19 cellular contexts compared by ENCODE assay signal in genomic region chr20:3993109-3993508, GRCh38. TPM values are rescaled to one million over a fixed set of nuclear protein-coding genes. Genes with fewer than 3 reads are reported as not detected.
DNase-seq lines count a peak whose midpoint lies in the region; ATAC-seq, FAIRE-seq and TF ChIP-seq lines count a peak whose summit lies in the region.
"Had no signal": no experiment of that assay in that cellular context is flagged by ENCODE, and none has a peak within 500 bp of the region (broad histone marks: within the 10 kb centered on the region; RNA-seq: fewer than 3 reads in every experiment).

No MANE protein-coding gene starts in this region.

- H3K9me3 Mint-ChIP-seq in activated CD8-positive, alpha-beta T cell treated with anti-CD3 and anti-CD28 coated beads, Interleukin-2, amount 10 ng/mL, durations not matched to agents 7 days and 5 days (ENCODE audit: insufficient read depth): no peaks in the 10 kb centered on the region
- H3K9me3 Mint-ChIP-seq in mesothelial cell of epicardium: peaks cover 4% of the 10 kb centered on the region

- POLR2A ChIA-PET in activated CD8-positive, alpha-beta T cell treated with anti-CD3 and anti-CD28 coated beads, Interleukin-2, amount 10 ng/mL, durations not matched to agents 7 days and 5 days (lab: Charles Lee): no interaction called here

- no peak overlapping the region for H3K4me3 Mint-ChIP-seq in activated CD8-positive, alpha-beta T cell treated with anti-CD3 and anti-CD28 coated beads, Interleukin-2, amount 10 ng/mL, durations not matched to agents 7 days and 5 days
- no peak overlapping the region for H3K4me3 Mint-ChIP-seq in mesothelial cell of epicardium

- H3K4me1 Mint-ChIP-seq in activated CD8-positive, alpha-beta T cell treated with anti-CD3 and anti-CD28 coated beads, Interleukin-2, amount 10 ng/mL, durations not matched to agents 7 days and 5 days (ENCODE audit: low read depth): peaks cover 58% of the 10 kb centered on the region
- peaks cover 12% of the 10 kb centered on the region for H3K4me1 Mint-ChIP-seq in mesothelial cell of epicardium

- H3K9ac ChIP-seq in BLaER1: no peak overlapping the region

- no peak overlapping the region for H3K27ac ChIP-seq in BLaER1
- H3K27ac ChIP-seq: esophagus muscularis mucosa, sigmoid colon, transverse colon had no signal

- CTCF ChIA-PET in activated CD8-positive, alpha-beta T cell treated with anti-CD3 and anti-CD28 coated beads, Interleukin-2, amount 10 ng/mL, durations not matched to agents 7 days and 5 days (lab: Charles Lee): interaction anchor here (1.0 to 2.2 kb wide), 6 partner anchors 14 to 92 kb away, joined by 3 to 10 read pairs (median 5); no protein-coding TSS in a partner anchor

- no peaks in the 10 kb centered on the region for H3K27me3 Mint-ChIP-seq in activated CD8-positive, alpha-beta T cell treated with anti-CD3 and anti-CD28 coated beads, Interleukin-2, amount 10 ng/mL, durations not matched to agents 7 days and 5 days (ENCODE audit: low read depth)
- no peaks in the 10 kb centered on the region for H3K27me3 Mint-ChIP-seq in mesothelial cell of epicardium (ENCODE audit: low read depth)

- H3K36me3 Mint-ChIP-seq in activated CD8-positive, alpha-beta T cell treated with anti-CD3 and anti-CD28 coated beads, Interleukin-2, amount 10 ng/mL, durations not matched to agents 7 days and 5 days (ENCODE audit: low read depth): peaks cover 10% of the 10 kb centered on the region
- H3K36me3 Mint-ChIP-seq in mesothelial cell of epicardium: peaks cover 7% of the 10 kb centered on the region

- DNase-seq in GM18507 (ENCODE audit: extremely low spot score, insufficient read length, low read depth): no peak
- no peak for DNase-seq in activated CD8-positive, alpha-beta T cell treated with anti-CD3 and anti-CD28 coated beads, Interleukin-2, amount 10 ng/mL, durations not matched to agents 7 days and 5 days
- DNase-seq in BE2C: no peak
- no peak for DNase-seq in mesothelial cell of epicardium (ENCODE audit: low spot score in 2 of 2, unreplicated experiment in 2 of 2)
- no peak for DNase-seq in DMS153 treated with DMSO at 0.1 percent for 48 hours (lab: John Stamatoyannopoulos, UW; ENCODE audit: unreplicated experiment)
- no peak for DNase-seq in mesenteric fat pad (ENCODE audit: low spot score)
- DNase-seq: activated effector memory CD4-positive, alpha-beta T cell treated with Interleukin-2 at 50 U/mL for 16 hours; dermis blood vessel endothelial cell; head of caudate nucleus; islet precursor cell; MG63; NCI-H2081; occipital lobe; sigmoid colon; stimulated activated CD4-positive, alpha-beta T cell treated with anti-CD3 and anti-CD28 coated beads, Interleukin-4, amount 100 ng/mL, for 24 hours; transverse colon had no signal

- FAIRE-seq in GM18507 (lab: Jason Lieb, UNC): peak; percentile 72

- peaks cover 68% of the 10 kb centered on the region for H3K4me1 ChIP-seq in BLaER1
- H3K4me1 ChIP-seq in BE2C: no peaks in the 10 kb centered on the region

- H3K27ac Mint-ChIP-seq in activated CD8-positive, alpha-beta T cell treated with anti-CD3 and anti-CD28 coated beads, Interleukin-2, amount 10 ng/mL, durations not matched to agents 7 days and 5 days: peak overlapping the region; percentile 11
- H3K27ac Mint-ChIP-seq in mesothelial cell of epicardium: no peak overlapping the region

- H3K36me3 ChIP-seq in BLaER1: peaks cover 14% of the 10 kb centered on the region
- no peaks in the 10 kb centered on the region for H3K36me3 ChIP-seq in BE2C
- H3K36me3 ChIP-seq: esophagus muscularis mucosa, MG63, sigmoid colon, transverse colon had no signal

- TF ChIP-seq CTCF in BE2C (IDR thresholded peaks at IDR 0.05; ENCODE audit: low read depth, low read length) (no peak), mesothelial cell of epicardium (IDR thresholded peaks at IDR 0.05; ENCODE audit: unreplicated experiment) (no peak)

- H3K9me3 ChIP-seq in BLaER1 (no peaks in the 10 kb centered on the region), BE2C (no peaks in the 10 kb centered on the region)
- H3K9me3 ChIP-seq: esophagus muscularis mucosa, MG63, sigmoid colon, transverse colon had no signal

- no peak overlapping the region for H3K4me3 ChIP-seq in BLaER1
- no peak overlapping the region for H3K4me3 ChIP-seq in BE2C (ENCODE audit: low read depth, low read length)
- H3K4me3 ChIP-seq: esophagus muscularis mucosa, MG63, sigmoid colon, transverse colon had no signal

- H3K27me3 ChIP-seq in BLaER1 (no peaks in the 10 kb centered on the region), BE2C (no peaks in the 10 kb centered on the region)
- H3K27me3 ChIP-seq: esophagus muscularis mucosa, MG63, sigmoid colon, transverse colon had no signal

- H4K20me1 ChIP-seq in BLaER1: peaks cover 32% of the 10 kb centered on the region

- H3K4me2 ChIP-seq in BLaER1: peak overlapping the region; percentile 19; the same call in 1 of the 2 replicates

- ATAC-seq in HG02678 (IDR thresholded peaks at IDR 0.05; ENCODE audit: unreplicated experiment): peak; percentile 66
- peak; percentile 47 for ATAC-seq in activated CD8-positive, alpha-beta T cell treated with anti-CD3 and anti-CD28 coated beads, Interleukin-2, amount 10 ng/mL, durations not matched to agents 7 days and 5 days

RNA-seq across cellular contexts. Expression of gene RNF24, which starts 22.2 kb away (rescaled TPM):
- 10 to 100 TPM; 12.3 to 15.3 TPM for total RNA-seq in activated CD8-positive, alpha-beta T cell treated with anti-CD3 and anti-CD28 coated beads, Interleukin-2, amount 10 ng/mL, durations not matched to agents 7 days and 5 days
- polyA plus RNA-seq in BE2C (2012; ENCODE audit: insufficient read depth, insufficient read length, low read depth): 7.8 TPM
- total RNA-seq in mesothelial cell of epicardium (45.5 to 50.6 TPM (median 47.0 TPM) in 3 replicates), mesenteric fat pad (17.3 TPM)
